ENCODE assay signal across 21 cellular contexts in the genomic region with DNA sequence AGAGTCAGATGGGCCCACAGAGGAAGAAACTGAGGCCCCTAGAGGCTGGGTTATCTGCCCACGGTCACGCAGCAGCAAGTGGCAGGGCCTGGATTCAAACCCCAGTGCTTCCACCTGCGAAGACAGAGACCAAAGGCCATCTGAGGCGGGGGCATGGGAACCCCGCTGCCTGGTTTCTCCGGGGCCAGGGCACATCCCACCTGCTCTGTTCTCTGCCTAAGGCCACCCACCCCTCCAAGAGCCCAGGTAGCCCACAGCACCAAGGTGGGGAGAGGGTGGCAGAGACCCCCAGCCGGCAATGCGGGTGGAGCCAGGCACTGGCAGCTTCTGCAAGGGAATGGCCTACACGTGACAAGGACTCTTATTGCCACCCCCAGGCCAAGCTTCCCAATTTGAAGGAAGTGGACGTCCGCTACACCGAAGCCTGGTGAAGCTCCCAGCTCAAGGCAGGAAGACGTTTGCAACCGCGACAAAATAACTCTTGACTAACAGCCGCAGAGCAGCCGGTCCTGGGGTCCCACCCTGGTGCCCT.
"Had no signal": no experiment of that assay in that cellular context is flagged by ENCODE, and none has a peak within 500 bp of the region (broad histone marks: within the 10 kb centered on the region; RNA-seq: fewer than 3 reads in every experiment).

No MANE protein-coding gene starts in this region.

- ATAC-seq: activated CD8-positive, alpha-beta T cell treated with anti-CD3 and anti-CD28 coated beads for 36 hours; activated T-helper 17 cell treated with anti-CD3 and anti-CD28 coated beads, Interleukin-2, amount 50 U/mL, for 72 hours; left ventricle myocardium superior; mucosa of descending colon; sciatic nerve; stimulated activated naive B cell treated with anti-CD40 and anti-IgM and Interleukin-4, amounts not matched to agents 10 μg/mL and 1 μg/mL and 100 μg/mL, for 72 hours had no signal

- H3K4me1 Mint-ChIP-seq: activated CD4-positive, alpha-beta T cell treated with anti-CD3 and anti-CD28 coated beads, Interleukin-2, amount 10 ng/mL, durations not matched to agents 24 days and 14 days had no signal

- H3K4me3 Mint-ChIP-seq: activated CD4-positive, alpha-beta T cell treated with anti-CD3 and anti-CD28 coated beads, Interleukin-2, amount 10 ng/mL, durations not matched to agents 24 days and 14 days; activated CD8-positive, alpha-beta T cell treated with anti-CD3 and anti-CD28 coated beads for 36 hours; activated naive CD8-positive, alpha-beta T cell treated with anti-CD3 and anti-CD28 coated beads for 36 hours; activated T-helper 17 cell treated with anti-CD3 and anti-CD28 coated beads, Interleukin-2, amount 50 U/mL, for 72 hours; naive B cell; neural progenitor cell; stimulated activated naive B cell treated with anti-CD40 and anti-IgM and Interleukin-4, amounts not matched to agents 10 μg/mL and 1 μg/mL and 100 μg/mL, for 72 hours had no signal

- H3K4me2 ChIP-seq: smooth muscle cell had no signal

- H3K27me3 ChIP-seq: cardiac muscle cell, dorsolateral prefrontal cortex, neural progenitor cell had no signal

- H3K9me3 Mint-ChIP-seq: activated CD4-positive, alpha-beta T cell treated with anti-CD3 and anti-CD28 coated beads, Interleukin-2, amount 10 ng/mL, durations not matched to agents 24 days and 14 days; activated CD8-positive, alpha-beta T cell treated with anti-CD3 and anti-CD28 coated beads for 36 hours; activated naive CD8-positive, alpha-beta T cell treated with anti-CD3 and anti-CD28 coated beads for 36 hours; activated T-helper 17 cell treated with anti-CD3 and anti-CD28 coated beads, Interleukin-2, amount 50 U/mL, for 72 hours; naive B cell; neural progenitor cell; stimulated activated naive B cell treated with anti-CD40 and anti-IgM and Interleukin-4, amounts not matched to agents 10 μg/mL and 1 μg/mL and 100 μg/mL, for 72 hours had no signal

- H3K27ac Mint-ChIP-seq: activated CD8-positive, alpha-beta T cell treated with anti-CD3 and anti-CD28 coated beads for 36 hours; activated naive CD8-positive, alpha-beta T cell treated with anti-CD3 and anti-CD28 coated beads for 36 hours; neural progenitor cell had no signal

- H3K27me3 Mint-ChIP-seq: activated CD4-positive, alpha-beta T cell treated with anti-CD3 and anti-CD28 coated beads, Interleukin-2, amount 10 ng/mL, durations not matched to agents 24 days and 14 days; activated CD8-positive, alpha-beta T cell treated with anti-CD3 and anti-CD28 coated beads for 36 hours; activated naive CD8-positive, alpha-beta T cell treated with anti-CD3 and anti-CD28 coated beads for 36 hours; activated T-helper 17 cell treated with anti-CD3 and anti-CD28 coated beads, Interleukin-2, amount 50 U/mL, for 72 hours; naive B cell; stimulated activated naive B cell treated with anti-CD40 and anti-IgM and Interleukin-4, amounts not matched to agents 10 μg/mL and 1 μg/mL and 100 μg/mL, for 72 hours had no signal

- H3K9me3 ChIP-seq: mucosa of descending colon had no signal

- H3K36me3 ChIP-seq: neural progenitor cell had no signal

- H2AFZ ChIP-seq: neural progenitor cell had no signal

- DNase-seq: activated CD4-positive, alpha-beta T cell treated with anti-CD3 and anti-CD28 coated beads, Interleukin-2, amount 10 ng/mL, durations not matched to agents 24 days and 14 days; activated CD8-positive, alpha-beta T cell treated with anti-CD3 and anti-CD28 coated beads for 36 hours; activated naive CD4-positive, alpha-beta T cell; activated naive CD8-positive, alpha-beta T cell treated with anti-CD3 and anti-CD28 coated beads for 36 hours; activated T-cell treated with anti-CD3 and anti-CD28 coated beads, Interleukin-2, amount 50 U/mL, for 1 hour; amniotic stem cell; dorsolateral prefrontal cortex; erythroblast; left ventricle myocardium superior; mesenchymal stem cell; mucosa of descending colon; naive B cell; stimulated activated CD4-positive, alpha-beta T cell treated with anti-CD3 and anti-CD28 coated beads, Interleukin-4, amount 100 ng/mL, for 4 hours; stimulated activated naive B cell treated with anti-CD40 and anti-IgM and Interleukin-4, amounts not matched to agents 10 μg/mL and 1 μg/mL and 100 μg/mL, for 72 hours had no signal

- FAIRE-seq: colon, frontal cortex had no signal

- H3K4me3 ChIP-seq: cardiac muscle cell, dorsolateral prefrontal cortex, mucosa of descending colon, neural progenitor cell, smooth muscle cell had no signal

- H3K27ac ChIP-seq: cardiac muscle cell, neural progenitor cell had no signal

- H3K9ac ChIP-seq: neural progenitor cell had no signal
